9 cellular contexts compared by ENCODE assay signal in the genomic region with DNA sequence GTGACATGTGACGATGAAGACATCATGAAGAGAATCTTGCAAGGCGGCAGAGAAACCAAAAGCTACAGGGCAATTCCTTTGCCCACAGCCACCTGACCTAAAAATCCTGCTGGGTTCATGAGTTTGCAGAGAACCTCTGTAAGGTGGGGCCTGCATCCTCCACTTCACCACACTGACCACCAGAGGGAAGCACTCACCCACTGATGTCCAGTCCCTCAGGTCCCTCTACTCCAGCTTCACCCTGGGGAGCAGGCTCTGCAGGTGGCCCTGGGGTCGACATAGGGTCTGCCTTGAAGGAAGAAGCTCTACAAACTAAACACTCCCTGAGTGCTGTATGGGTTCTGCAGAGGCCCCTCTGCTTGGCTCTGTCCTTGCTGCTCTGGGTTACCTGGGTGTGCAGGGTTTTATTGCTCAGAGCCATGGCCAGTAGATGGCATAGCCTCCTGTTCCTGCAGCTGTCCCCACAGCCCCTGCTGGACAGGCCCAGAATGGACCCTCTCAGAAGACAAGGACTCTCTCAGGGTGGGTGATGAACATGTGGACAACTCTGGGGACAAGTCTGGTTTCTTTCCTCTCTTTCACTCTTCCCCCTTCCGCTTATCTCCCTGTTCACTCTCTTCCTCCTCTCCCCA. TPM values are rescaled to one million over a fixed set of nuclear protein-coding genes. Genes with fewer than 3 reads are reported as not detected.
DNase-seq lines count a peak whose midpoint lies in the region; ATAC-seq and TF ChIP-seq lines count a peak whose summit lies in the region.
"Not testable (repeated sequence)": the region's sequence is repeated elsewhere in the genome, so short reads cannot be mapped to it uniquely, and the experiment has no call there.
"Had no signal": no experiment of that assay in that cellular context is flagged by ENCODE, and none has a peak within 500 bp of the region (broad histone marks: within the 10 kb centered on the region; RNA-seq: fewer than 3 reads in every experiment).

No MANE protein-coding gene starts in this region.

- ATAC-seq in GM21423 (IDR thresholded peaks at IDR 0.05; ENCODE audit: unreplicated experiment) (peak; percentile 67), HG03520 (IDR thresholded peaks at IDR 0.05; ENCODE audit: unreplicated experiment) (peak; percentile 79), mucosa of descending colon (peak; percentile 75)

- not testable (repeated sequence) for H3K9me3 Mint-ChIP-seq in activated T-cell treated with anti-CD3 and anti-CD28 coated beads, Interleukin-2, amount 50 U/mL, for 24 hours

- H3F3A ChIP-seq in DOHH2 (ENCODE audit: control insufficient read depth, insufficient read depth); PC-9 (ENCODE audit: insufficient read depth, low read depth): not testable (repeated sequence)

- not testable (repeated sequence) for H3K79me2 ChIP-seq in DOHH2 (ENCODE audit: control insufficient read depth, low read length); PC-9 (ENCODE audit: low read depth)

- intact Hi-C loops in PC-9 (cut with micrococcal nuclease; ENCODE audit: unreplicated experiment), result loop anchor here (2.0 to 5.0 kb wide), 2 partner anchors 85 to 138 kb away; no protein-coding TSS in a partner anchor
- intact Hi-C loops in mucosa of descending colon (cut with DNase I, micrococcal nuclease); stomach (cut with DNase I; ENCODE audit: low total_unique reads): not testable (repeated sequence)

- H3K27me3 ChIP-seq in DOHH2 (ENCODE audit: control insufficient read depth, low read length); PC-9 (ENCODE audit: insufficient read depth, low read depth): not testable (repeated sequence)
- H3K27me3 ChIP-seq in stomach, result peaks cover 0 to 10% (median 0%) of the 10 kb centered on the region in 3 donors

- H3K27ac Mint-ChIP-seq in activated T-cell treated with anti-CD3 and anti-CD28 coated beads, Interleukin-2, amount 50 U/mL, for 24 hours, result not testable (repeated sequence)

- not testable (repeated sequence) for H3K27ac ChIP-seq in DOHH2 (ENCODE audit: low read depth, low read length); PC-9; stomach

- H3K9me2 ChIP-seq in DOHH2 (replicated peaks; ENCODE audit: control insufficient read depth, low read length); PC-9 (ENCODE audit: insufficient read depth): not testable (repeated sequence)

- H3K36me3 Mint-ChIP-seq in activated T-cell treated with anti-CD3 and anti-CD28 coated beads, Interleukin-2, amount 50 U/mL, for 24 hours (ENCODE audit: low read depth), result not testable (repeated sequence)

- H3K9me3 ChIP-seq in DOHH2 (ENCODE audit: control insufficient read depth, insufficient read depth, low read length); PC-9 (ENCODE audit: insufficient read depth, low read depth); mucosa of descending colon; stomach: not testable (repeated sequence)

- not testable (repeated sequence) for H3K4me2 ChIP-seq in DOHH2 (ENCODE audit: low read length); PC-9

- POLR2A ChIA-PET in PC-9 (lab: Charles Lee; ENCODE audit: unreplicated experiment), result not testable (repeated sequence)

- CTCF ChIA-PET in PC-9 (lab: Charles Lee), result interaction anchor here (0.6 kb wide), 1 partner anchor 27 kb away, joined by 3 read pairs; a partner anchor contains a TSS

- not testable (repeated sequence) for H3K4me1 Mint-ChIP-seq in activated T-cell treated with anti-CD3 and anti-CD28 coated beads, Interleukin-2, amount 50 U/mL, for 24 hours (ENCODE audit: low read depth)

- DNase-seq in PC-9, result peak in 1 of 2 experiments; percentile 76
- DNase-seq in activated T-cell treated with anti-CD3 and anti-CD28 coated beads, Interleukin-2, amount 50 U/mL, for 24 hours, result peak; percentile 35
- DNase-seq in fibroblast of peridontal ligament (ENCODE audit: extremely low read depth), result peak; percentile 4
- DNase-seq in mucosa of descending colon, result peak in 2 of 3 donors; percentile 30 to 33
- peak; percentile 31 for DNase-seq in stomach

- not testable (repeated sequence) for H3K4me1 ChIP-seq in DOHH2 (ENCODE audit: control insufficient read depth, low read length); mucosa of descending colon (ENCODE audit: low read depth); stomach
- H3K4me1 ChIP-seq in PC-9 (replicated peaks; ENCODE audit: insufficient read depth), result peaks cover 27% of the 10 kb centered on the region

- not testable (repeated sequence) for TF ChIP-seq POLR2A in stomach (IDR thresholded peaks at IDR 0.05)

- not testable (repeated sequence) for BruUV-seq in PC-9 (replicated peaks; lab: Mats Ljungman, UMichigan)

- WGBS in stomach, 5 donors, result 37 to 60% (median 48%) methylated on average over 3 to 4 of the region's 4 CpGs

- H2AFZ ChIP-seq in PC-9, result not testable (repeated sequence)

- not testable (repeated sequence) for H3K4me3 Mint-ChIP-seq in activated T-cell treated with anti-CD3 and anti-CD28 coated beads, Interleukin-2, amount 50 U/mL, for 24 hours

- TF ChIP-seq EP300 in stomach (IDR thresholded peaks at IDR 0.05), result not testable (repeated sequence)

- H3K4me3 ChIP-seq in DOHH2 (ENCODE audit: low read length); PC-9; mucosa of descending colon; stomach: not testable (repeated sequence)

- peak; percentile 40 for TF ChIP-seq CTCF in DOHH2 (IDR thresholded peaks at IDR 0.05; ENCODE audit: low read depth, low read length, poor library complexity, severe bottlenecking)
- TF ChIP-seq CTCF in PC-9 (conservative IDR thresholded peaks at IDR 0.05), result peak; percentile 80
- peak; percentile 42 for TF ChIP-seq CTCF in mucosa of descending colon (IDR thresholded peaks at IDR 0.05)
- peak in 5 of 7 experiments; percentile 9 to 55 (median 32) for TF ChIP-seq CTCF in stomach (IDR thresholded peaks at IDR 0.05)

- not testable (repeated sequence) for H4K20me1 ChIP-seq in DOHH2 (ENCODE audit: control insufficient read depth, insufficient read depth, low read depth, low read length); PC-9 (ENCODE audit: insufficient read depth)

- peaks cover 14% of the 10 kb centered on the region for H3K27me3 Mint-ChIP-seq in activated T-cell treated with anti-CD3 and anti-CD28 coated beads, Interleukin-2, amount 50 U/mL, for 24 hours

- not testable (repeated sequence) for H3K36me3 ChIP-seq in DOHH2 (ENCODE audit: control insufficient read depth, low read length); PC-9 (ENCODE audit: low read depth); mucosa of descending colon (ENCODE audit: low read depth); stomach

RNA-seq across cellular contexts. Expression of a gene that starts 27.2 kb away (rescaled TPM):
- total RNA-seq in PC-9 (2021) (not detected in 2 replicates), mucosa of descending colon (not detected), stomach (1 to 10 TPM in 1 of 5 donors, not detected in 4; 1.3 TPM)
- polyA plus RNA-seq in stomach, result under 1 TPM in 1 of 3 donors, not detected in 2; 0.58 TPM
- total RNA-seq: temporal lobe had no signal

RNA-seq across cellular contexts. Expression of a gene that starts 48.6 kb away (rescaled TPM):
- total RNA-seq in PC-9 (2021), result 0.76 TPM in 1 of 2 replicates, not detected in the other
- not detected for total RNA-seq in mucosa of descending colon
- not detected for total RNA-seq in stomach
- polyA plus RNA-seq in stomach, result under 1 TPM in 1 of 3 donors, not detected in 2; 0.23 TPM
- total RNA-seq: temporal lobe had no signal
